In the genomic region with DNA sequence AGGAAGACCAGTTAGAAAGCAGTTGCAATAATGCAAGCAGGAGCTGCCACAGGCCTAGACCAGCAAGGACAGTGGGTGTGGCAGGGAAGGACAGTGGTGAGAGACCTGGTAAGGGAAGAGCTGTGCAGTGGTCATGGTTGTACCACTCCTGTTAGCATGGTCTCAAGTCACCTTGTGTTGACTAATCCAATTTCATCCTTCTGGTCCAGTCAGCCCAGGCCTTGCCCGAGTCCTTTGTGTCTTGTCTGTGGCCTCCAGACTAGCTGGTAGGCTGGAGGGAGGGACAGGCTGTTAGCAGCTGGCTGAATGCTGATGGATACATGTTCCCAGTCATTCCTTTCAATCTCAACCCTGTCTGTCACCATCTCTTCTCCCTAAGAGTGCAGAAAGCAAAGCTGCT, we compare ENCODE assay signal across 19 cellular contexts. TPM values are rescaled to one million over a fixed set of nuclear protein-coding genes. Genes with fewer than 3 reads are reported as not detected.
DNase-seq lines count a peak whose midpoint lies in the region; ATAC-seq and TF ChIP-seq lines count a peak whose summit lies in the region.
"Had no signal": no experiment of that assay in that cellular context is flagged by ENCODE, and none has a peak within 500 bp of the region (broad histone marks: within the 10 kb centered on the region; RNA-seq: fewer than 3 reads in every experiment).

No MANE protein-coding gene starts in this region.

- intact Hi-C loops in left ventricle myocardium inferior (cut with micrococcal nuclease) (no loop called here), sciatic nerve (cut with DNase I) (no loop called here)

- H3K27me3 ChIP-seq in right atrium auricular region (no peaks in the 10 kb centered on the region), left ventricle myocardium inferior (ENCODE audit: low read depth) (peaks cover 56% of the 10 kb centered on the region), lung (ENCODE audit: control insufficient read depth, insufficient read depth) (no peaks in the 10 kb centered on the region)

- H3K9me3 Mint-ChIP-seq in activated T-cell treated with anti-CD3 and anti-CD28 coated beads, Interleukin-2, amount 50 U/mL, for 24 hours, result peaks cover 22% of the 10 kb centered on the region

- peaks cover 5% of the 10 kb centered on the region for H3K27me3 Mint-ChIP-seq in activated T-cell treated with anti-CD3 and anti-CD28 coated beads, Interleukin-2, amount 50 U/mL, for 24 hours

- no peak overlapping the region for H3K4me3 Mint-ChIP-seq in activated T-cell treated with anti-CD3 and anti-CD28 coated beads, Interleukin-2, amount 50 U/mL, for 24 hours
- H3K4me3 Mint-ChIP-seq: CD4-positive, alpha-beta T cell; H9; IgD-negative memory B cell had no signal

- H3K9me3 ChIP-seq in right atrium auricular region (peaks cover 5 to 19% of the 10 kb centered on the region in 2 donors), left ventricle myocardium inferior (replicated peaks) (peaks cover 29% of the 10 kb centered on the region), lung (ENCODE audit: control insufficient read depth in 2 of 2, insufficient read depth in 1 of 2, low read length in 1 of 2) (peaks cover 0 to 6% of the 10 kb centered on the region in 2 donors)

- H3K4me1 Mint-ChIP-seq in activated T-cell treated with anti-CD3 and anti-CD28 coated beads, Interleukin-2, amount 50 U/mL, for 24 hours (ENCODE audit: low read depth), result no peaks in the 10 kb centered on the region
- H3K4me1 Mint-ChIP-seq: H9, IgD-negative memory B cell had no signal

- WGBS in lung, 2 donors, result 80 to 88% methylated on average over 1 of the region's 1 CpG

- H3K4me3 ChIP-seq in right atrium auricular region (no peak overlapping the region), left ventricle myocardium inferior (no peak overlapping the region), lung (no peak overlapping the region)
- H3K4me3 ChIP-seq: A549 had no signal

- no peak for TF ChIP-seq CTCF in right atrium auricular region (IDR thresholded peaks at IDR 0.05)
- TF ChIP-seq CTCF in left ventricle myocardium inferior (IDR thresholded peaks at IDR 0.05; ENCODE audit: borderline replicate concordance), result no peak
- no peak for TF ChIP-seq CTCF in lung (IDR thresholded peaks at IDR 0.05; ENCODE audit: control extremely low read depth, extremely low read depth)

- H3K27ac ChIP-seq in right atrium auricular region (no peak overlapping the region), left ventricle myocardium inferior (replicated peaks) (no peak overlapping the region), lung (ENCODE audit: low read depth in 1 of 2, low read length in 1 of 2) (no peak overlapping the region)
- H3K27ac ChIP-seq: 22Rv1, A549, C4-2B, HL-60 had no signal

- H3K4me1 ChIP-seq in right atrium auricular region (no peaks in the 10 kb centered on the region), left ventricle myocardium inferior (no peaks in the 10 kb centered on the region), lung (ENCODE audit: control insufficient read depth in 2 of 2, insufficient read depth in 2 of 2, low read length in 2 of 2) (no peaks in the 10 kb centered on the region)
- H3K4me1 ChIP-seq: A549 had no signal

- peak; percentile 46 for DNase-seq in right atrium auricular region (ENCODE audit: low spot score)
- no peak for DNase-seq in left ventricle myocardium inferior
- DNase-seq in lung (ENCODE audit: low spot score), result peak; percentile 21
- DNase-seq in sciatic nerve (ENCODE audit: low spot score), result no peak
- DNase-seq in cerebellar nuclear complex (lab: John Stamatoyannopoulos, UW), result no peak
- DNase-seq in activated T-cell treated with anti-CD3 and anti-CD28 coated beads, Interleukin-2, amount 50 U/mL, for 24 hours, result no peak
- DNase-seq: AML-193; CD4-positive, alpha-beta T cell; DMS79 treated with DMSO at 0.1 percent for 48 hours; GF-D8; GOT3; H9; KBM-7 had no signal

- ATAC-seq in lung (ENCODE audit: insufficient read depth, low FRiP score), result no peak
- ATAC-seq in sciatic nerve, result peak; percentile 30
- no peak for ATAC-seq in HG03521 (IDR thresholded peaks at IDR 0.05; ENCODE audit: unreplicated experiment)
- ATAC-seq: A549 had no signal

- no peak overlapping the region for H3K27ac Mint-ChIP-seq in activated T-cell treated with anti-CD3 and anti-CD28 coated beads, Interleukin-2, amount 50 U/mL, for 24 hours
- H3K27ac Mint-ChIP-seq: CD4-positive, alpha-beta T cell; H9 had no signal

- H3K36me3 ChIP-seq in right atrium auricular region (no peaks in the 10 kb centered on the region), left ventricle myocardium inferior (no peaks in the 10 kb centered on the region), lung (ENCODE audit: control insufficient read depth in 2 of 2, insufficient read depth in 2 of 2, low read length in 2 of 2) (no peaks in the 10 kb centered on the region)

- H3K36me3 Mint-ChIP-seq in activated T-cell treated with anti-CD3 and anti-CD28 coated beads, Interleukin-2, amount 50 U/mL, for 24 hours (ENCODE audit: low read depth), result peaks cover 4% of the 10 kb centered on the region

RNA-seq across cellular contexts. Expression of gene BRD7, which starts 54.1 kb away (rescaled TPM):
- total RNA-seq in right atrium auricular region (10 to 100 TPM; 28.0 to 28.9 TPM), left ventricle myocardium inferior (52.3 TPM), lung (10 to 100 TPM; 52.8 to 54.1 TPM), sciatic nerve (73.5 TPM)
- 10 to 100 TPM; 33.9 to 54.6 TPM for polyA plus RNA-seq in lung

Comparison
In these comparisons a context has a peak if more than half of its experiments do, and no peak if none do; other contexts are left out.
1. DNase-seq: peak in right atrium auricular region (single experiment) and lung (single experiment); none in left ventricle myocardium inferior (single experiment), sciatic nerve (single experiment), cerebellar nuclear complex (0 of 2) and activated T-cell treated with anti-CD3 and anti-CD28 coated beads, Interleukin-2, amount 50 U/mL, for 24 hours (single experiment).